17 cellular contexts compared by ENCODE assay signal in the genomic region with DNA sequence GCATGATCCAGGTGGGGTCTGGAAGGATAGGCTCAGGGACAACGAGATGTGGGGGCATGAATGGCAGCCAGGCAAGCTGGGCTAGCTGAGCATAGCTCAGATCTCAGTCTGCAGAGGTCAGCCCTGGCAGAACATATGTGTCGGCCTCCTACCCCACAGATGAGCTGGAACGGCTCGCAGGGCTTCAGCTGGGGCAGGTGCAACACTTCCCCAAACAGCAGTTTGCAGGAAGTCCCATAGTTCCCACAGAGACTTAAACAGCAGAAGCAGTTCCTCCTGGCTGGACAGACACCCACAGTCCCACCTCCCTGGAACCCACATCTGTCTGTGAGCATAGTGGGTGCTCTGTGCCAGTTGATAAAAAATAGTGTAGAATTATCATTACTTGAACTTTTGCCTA.
DNase-seq lines count a peak whose midpoint lies in the region; ATAC-seq and TF ChIP-seq lines count a peak whose summit lies in the region.
"Had no signal": no experiment of that assay in that cellular context is flagged by ENCODE, and none has a peak within 500 bp of the region (broad histone marks: within the 10 kb centered on the region; RNA-seq: fewer than 3 reads in every experiment).

No MANE protein-coding gene starts in this region.

- intact Hi-C loops in OCI-LY7 (cut with micrococcal nuclease; ENCODE audit: unreplicated experiment) = no loop called here

- BruUV-seq in OCI-LY7 (replicated peaks; lab: Mats Ljungman, UMichigan) = no TSS peak

- H3K36me3 Mint-ChIP-seq in memory B cell = no peaks in the 10 kb centered on the region
- H3K36me3 Mint-ChIP-seq: activated CD4-positive, alpha-beta memory T cell treated with anti-CD3 and anti-CD28 coated beads for 36 hours; mesothelial cell of epicardium had no signal

- H3K4me3 ChIP-seq in OCI-LY7 (ENCODE audit: low read depth, low read length, poor library complexity, severe bottlenecking) = peak overlapping the region; percentile 23
- no peak overlapping the region for H3K4me3 ChIP-seq in effector memory CD4-positive, alpha-beta T cell (ENCODE audit: insufficient read depth, low read depth, low read length, poor library complexity, severe bottlenecking)
- H3K4me3 ChIP-seq: ovary, SJSA1, vagina had no signal

- peaks cover 30% of the 10 kb centered on the region for H3K4me1 Mint-ChIP-seq in memory B cell

- H3K27ac Mint-ChIP-seq in memory B cell = no peak overlapping the region
- H3K27ac Mint-ChIP-seq: activated CD4-positive, alpha-beta memory T cell treated with anti-CD3 and anti-CD28 coated beads for 36 hours; mesothelial cell of epicardium; stimulated activated naive CD8-positive, alpha-beta T cell treated with anti-CD3 and anti-CD28 coated beads, Interleukin-15, Interleukin-2, amounts not matched to agents 100 ng/mL and 50 ng/mL, for 24 hours had no signal

- no peaks in the 10 kb centered on the region for H3K27me3 Mint-ChIP-seq in memory B cell
- H3K27me3 Mint-ChIP-seq: activated CD4-positive, alpha-beta memory T cell treated with anti-CD3 and anti-CD28 coated beads for 36 hours had no signal

- H3K4me3 Mint-ChIP-seq in memory B cell = peak overlapping the region; percentile 39
- H3K4me3 Mint-ChIP-seq: activated CD4-positive, alpha-beta memory T cell treated with anti-CD3 and anti-CD28 coated beads for 36 hours; mesothelial cell of epicardium; stimulated activated naive CD8-positive, alpha-beta T cell treated with anti-CD3 and anti-CD28 coated beads, Interleukin-15, Interleukin-2, amounts not matched to agents 100 ng/mL and 50 ng/mL, for 24 hours had no signal

- no peaks in the 10 kb centered on the region for H3K79me2 ChIP-seq in OCI-LY7 (ENCODE audit: insufficient read depth, low read depth, low read length)

- no peaks in the 10 kb centered on the region for H3K27me3 ChIP-seq in effector memory CD4-positive, alpha-beta T cell (replicated peaks; ENCODE audit: control insufficient read depth, insufficient read depth, low read length, poor library complexity, severe bottlenecking)
- H3K27me3 ChIP-seq: ovary, SJSA1, vagina had no signal

- no peaks in the 10 kb centered on the region for H4K20me1 ChIP-seq in OCI-LY7 (ENCODE audit: insufficient read depth, low read length)

- H3K27ac ChIP-seq in OCI-LY7 (ENCODE audit: low read depth, low read length, poor library complexity, severe bottlenecking) = peak overlapping the region; percentile 36
- H3K27ac ChIP-seq in effector memory CD4-positive, alpha-beta T cell (ENCODE audit: insufficient read depth, low read length, poor library complexity, severe bottlenecking) = no peak overlapping the region
- H3K27ac ChIP-seq: ovary, SJSA1, vagina had no signal

- H3K4me1 ChIP-seq in OCI-LY7 (ENCODE audit: insufficient read depth, low read length, poor library complexity, severe bottlenecking) = peaks cover 43% of the 10 kb centered on the region
- H3K4me1 ChIP-seq in effector memory CD4-positive, alpha-beta T cell (ENCODE audit: control insufficient read depth, insufficient read depth, low read length, poor library complexity, severe bottlenecking) = no peaks in the 10 kb centered on the region

- no peaks in the 10 kb centered on the region for H3K9me3 ChIP-seq in OCI-LY7 (ENCODE audit: low read length)
- no peaks in the 10 kb centered on the region for H3K9me3 ChIP-seq in effector memory CD4-positive, alpha-beta T cell (ENCODE audit: control insufficient read depth, low read length)
- H3K9me3 ChIP-seq: ovary, SJSA1, vagina had no signal

- DNase-seq in COLO668 (lab: John Stamatoyannopoulos, UW; ENCODE audit: unreplicated experiment) = peak; percentile 42
- DNase-seq in GM20000 (ENCODE audit: low spot score) = peak; percentile 36
- DNase-seq in OCI-LY7 (ENCODE audit: low spot score) = peak; percentile 88
- DNase-seq in memory B cell (ENCODE audit: low spot score in 2 of 2) = peak; percentile 22 to 41
- no peak for DNase-seq in kidney tubule cell (ENCODE audit: low spot score)
- DNase-seq in DMS153 (lab: John Stamatoyannopoulos, UW) = no peak
- DNase-seq in effector memory CD4-positive, alpha-beta T cell = no peak
- DNase-seq in activated naive CD4-positive, alpha-beta T cell (lab: John Stamatoyannopoulos, UW) = no peak
- DNase-seq: activated CD4-positive, alpha-beta memory T cell treated with anti-CD3 and anti-CD28 coated beads for 36 hours; NCI-H2171 treated with DMSO at 0.1 percent for 48 hours; NK-92 treated with Interleukin-12 subunit alpha and Interleukin-12 subunit beta, amount 100 ng/mL, for 24 hours; ovary; small intestine had no signal

- POLR2A ChIA-PET in OCI-LY7 (lab: Charles Lee) = interaction anchor here (0.5 to 1.3 kb wide), 3 partner anchors 8 to 944 kb away, joined by 4 to 10 read pairs (median 4); no protein-coding TSS in a partner anchor

- no peaks in the 10 kb centered on the region for H3K9me2 ChIP-seq in OCI-LY7 (ENCODE audit: insufficient read depth, low read length)

- ATAC-seq in memory B cell (ENCODE audit: low read depth) = peak; percentile 96

- H3K9me3 Mint-ChIP-seq in memory B cell = no peaks in the 10 kb centered on the region
- H3K9me3 Mint-ChIP-seq: stimulated activated naive CD8-positive, alpha-beta T cell treated with anti-CD3 and anti-CD28 coated beads, Interleukin-15, Interleukin-2, amounts not matched to agents 100 ng/mL and 50 ng/mL, for 24 hours had no signal

- peak overlapping the region; percentile 66; the same call in 1 of the 2 replicates for H2AFZ ChIP-seq in OCI-LY7 (ENCODE audit: low read length)

- H3K4me2 ChIP-seq in OCI-LY7 (ENCODE audit: low read length) = peak overlapping the region; percentile 52

- TF ChIP-seq CTCF in GM20000 (IDR thresholded peaks at IDR 0.05; ENCODE audit: extremely low read depth, missing control alignments) (no peak), OCI-LY7 (conservative IDR thresholded peaks at IDR 0.05; ENCODE audit: low read length) (no peak)

- no peaks in the 10 kb centered on the region for H3K36me3 ChIP-seq in OCI-LY7 (ENCODE audit: insufficient read depth, low read length)
- H3K36me3 ChIP-seq in effector memory CD4-positive, alpha-beta T cell (ENCODE audit: control insufficient read depth, insufficient read depth, low read length) = no peaks in the 10 kb centered on the region
- H3K36me3 ChIP-seq: ovary, SJSA1, vagina had no signal

- CTCF ChIA-PET in OCI-LY7 (lab: Charles Lee; ENCODE audit: unreplicated experiment) = interaction anchor here (1.6 kb wide), 1 partner anchor 10 kb away, joined by 4 read pairs; no protein-coding TSS in a partner anchor

Comparison
In these comparisons a context has a peak if more than half of its experiments do, and no peak if none do; other contexts are left out.
1. DNase-seq: peak in COLO668 (single experiment), GM20000 (single experiment), OCI-LY7 (single experiment) and memory B cell (2 of 2); none in kidney tubule cell (single experiment), DMS153 (single experiment), effector memory CD4-positive, alpha-beta T cell (0 of 3) and activated naive CD4-positive, alpha-beta T cell (0 of 4).